Comparison of ENCODE assay signal across 9 cellular contexts in genomic region chr2:74845217-74845751, GRCh38. TPM values are rescaled to one million over a fixed set of nuclear protein-coding genes. Genes with fewer than 3 reads are reported as not detected.
DNase-seq lines count a peak whose midpoint lies in the region; ATAC-seq and TF ChIP-seq lines count a peak whose summit lies in the region.
"Had no signal": no experiment of that assay in that cellular context is flagged by ENCODE, and none has a peak within 500 bp of the region (broad histone marks: within the 10 kb centered on the region; RNA-seq: fewer than 3 reads in every experiment).

No MANE protein-coding gene starts in this region.

- no peak for ATAC-seq in activated CD8-positive, alpha-beta memory T cell treated with anti-CD3 and anti-CD28 coated beads, Interleukin-2, amount 10 ng/mL, durations not matched to agents 7 days and 5 days
- ATAC-seq in PC-3 (peak; percentile 90), HG03354 (IDR thresholded peaks at IDR 0.05; ENCODE audit: poor library complexity, severe bottlenecking, unreplicated experiment) (no peak)
- ATAC-seq: stimulated activated naive CD8-positive, alpha-beta T cell treated with anti-CD3 and anti-CD28 coated beads, Interleukin-15, amount 100 ng/mL, for 72 hours had no signal

- H3K4me1 ChIP-seq in PC-3 (ENCODE audit: insufficient read depth, low read length), result peaks cover 93% of the 10 kb centered on the region
- H3K4me1 ChIP-seq in hepatocyte (ENCODE audit: insufficient read depth), result peaks cover 48% of the 10 kb centered on the region

- peak overlapping the region; percentile 39 for H3K4me3 Mint-ChIP-seq in activated CD8-positive, alpha-beta memory T cell treated with anti-CD3 and anti-CD28 coated beads, Interleukin-2, amount 10 ng/mL, durations not matched to agents 7 days and 5 days

- H3K4me1 Mint-ChIP-seq in activated CD8-positive, alpha-beta memory T cell treated with anti-CD3 and anti-CD28 coated beads, Interleukin-2, amount 10 ng/mL, durations not matched to agents 7 days and 5 days, result peaks cover 90% of the 10 kb centered on the region

- peak overlapping the region; percentile 53 for H3K4me3 ChIP-seq in PC-3 (ENCODE audit: low read length)
- no peak overlapping the region for H3K4me3 ChIP-seq in hepatocyte
- H3K4me3 ChIP-seq in skin epidermis, result no peak overlapping the region

- peaks cover 92% of the 10 kb centered on the region for H3K79me2 ChIP-seq in PC-3 (ENCODE audit: low read length)
- peaks cover 57% of the 10 kb centered on the region for H3K79me2 ChIP-seq in hepatocyte

- in situ Hi-C loops in GM13977 (cut with MboI; ENCODE audit: low pct_unique_long_range_greater_than_20kb, low sequenced_read_pairs, unreplicated experiment), result no loop called here

- H3K4me2 ChIP-seq in PC-3 (ENCODE audit: low read length) (peak overlapping the region; percentile 79), hepatocyte (peak overlapping the region; percentile 70)

- H3K27me3 ChIP-seq in PC-3 (ENCODE audit: low read length), result no peaks in the 10 kb centered on the region
- H3K27me3 ChIP-seq in hepatocyte, result no peaks in the 10 kb centered on the region

- peak overlapping the region; percentile 66 for H3K27ac Mint-ChIP-seq in activated CD8-positive, alpha-beta memory T cell treated with anti-CD3 and anti-CD28 coated beads, Interleukin-2, amount 10 ng/mL, durations not matched to agents 7 days and 5 days

- no peak overlapping the region for H2AFZ ChIP-seq in PC-3 (ENCODE audit: low read length)
- H2AFZ ChIP-seq in hepatocyte, result peak overlapping the region; percentile 26

- no TSS peak for BruUV-seq in PC-3 (replicated peaks; lab: Mats Ljungman, UMichigan)

- H3K9me2 ChIP-seq in PC-3 (replicated peaks; ENCODE audit: low read length) (no peaks in the 10 kb centered on the region), hepatocyte (replicated peaks; ENCODE audit: insufficient read depth) (no peaks in the 10 kb centered on the region)

- POLR2A ChIA-PET in PC-3 (lab: Charles Lee; ENCODE audit: unreplicated experiment), result interaction anchor here (0.6 kb wide), 2 partner anchors 28 to 48 kb away, joined by 3 to 5 read pairs; no protein-coding TSS in a partner anchor

- peaks cover 26% of the 10 kb centered on the region for H3F3A ChIP-seq in PC-3 (ENCODE audit: low read length, unreplicated experiment)

- peaks cover 9% of the 10 kb centered on the region for H3K36me3 Mint-ChIP-seq in activated CD8-positive, alpha-beta memory T cell treated with anti-CD3 and anti-CD28 coated beads, Interleukin-2, amount 10 ng/mL, durations not matched to agents 7 days and 5 days

- H3K9me3 Mint-ChIP-seq in activated CD8-positive, alpha-beta memory T cell treated with anti-CD3 and anti-CD28 coated beads, Interleukin-2, amount 10 ng/mL, durations not matched to agents 7 days and 5 days (ENCODE audit: low read depth), result no peaks in the 10 kb centered on the region
- H3K9me3 Mint-ChIP-seq: stimulated activated naive CD8-positive, alpha-beta T cell treated with anti-CD3 and anti-CD28 coated beads, Interleukin-15, amount 100 ng/mL, for 72 hours had no signal

- H3K27me3 Mint-ChIP-seq in activated CD8-positive, alpha-beta memory T cell treated with anti-CD3 and anti-CD28 coated beads, Interleukin-2, amount 10 ng/mL, durations not matched to agents 7 days and 5 days, result no peaks in the 10 kb centered on the region
- H3K27me3 Mint-ChIP-seq: stimulated activated naive CD8-positive, alpha-beta T cell treated with anti-CD3 and anti-CD28 coated beads, Interleukin-15, amount 100 ng/mL, for 72 hours had no signal

- DNase-seq in activated CD8-positive, alpha-beta memory T cell treated with anti-CD3 and anti-CD28 coated beads, Interleukin-2, amount 10 ng/mL, durations not matched to agents 7 days and 5 days, result peak; percentile 45
- DNase-seq in activated CD8-positive, alpha-beta memory T cell treated with anti-CD3 and anti-CD28 coated beads, Interleukin-2, amount 50 U/mL, for 48 hours, result no peak
- DNase-seq in PC-3, result peak; percentile 98
- DNase-seq in amniotic stem cell (lab: John Stamatoyannopoulos, UW), result peak; percentile 93
- DNase-seq in hepatocyte (ENCODE audit: low spot score), result peak; percentile 85
- no peak for DNase-seq in GM13977 (ENCODE audit: low spot score)

- TF ChIP-seq CTCF in PC-3 (conservative IDR thresholded peaks at IDR 0.05; ENCODE audit: low read depth, low read length), result no peak
- TF ChIP-seq CTCF in hepatocyte (IDR thresholded peaks at IDR 0.05; ENCODE audit: poor library complexity), result no peak
- no peak for TF ChIP-seq CTCF in GM13977 (IDR thresholded peaks at IDR 0.05; ENCODE audit: extremely low read depth, insufficient read depth, missing control alignments)

- peak overlapping the region; percentile 82 for H3K9ac ChIP-seq in PC-3 (ENCODE audit: low read length)

- intact Hi-C loops in PC-3 (cut with micrococcal nuclease), result no loop called here

- H3K27ac ChIP-seq in PC-3 (ENCODE audit: low read length) (peak overlapping the region; percentile 99), hepatocyte (peak overlapping the region; percentile 95), skin epidermis (peak overlapping the region in 20 of 21 experiments; percentile 55 to 87 (median 76))

- WGBS in hepatocyte (ENCODE audit: low lambda C conversion rate, missing lambda C conversion rate), result 36% methylated on average over 8 of the region's 8 CpGs

- CTCF ChIA-PET in activated CD8-positive, alpha-beta memory T cell treated with anti-CD3 and anti-CD28 coated beads, Interleukin-2, amount 10 ng/mL, durations not matched to agents 7 days and 5 days (lab: Charles Lee), result interaction anchor here (1.5 kb wide), 1 partner anchor 9 kb away, joined by 3 read pairs; no protein-coding TSS in a partner anchor
- CTCF ChIA-PET in PC-3 (lab: Charles Lee), result no interaction called here

- H4K20me1 ChIP-seq in PC-3 (ENCODE audit: low read length) (no peaks in the 10 kb centered on the region), hepatocyte (ENCODE audit: insufficient read depth, poor library complexity, severe bottlenecking) (no peaks in the 10 kb centered on the region)

- H3K9me3 ChIP-seq in PC-3 (ENCODE audit: low read length) (no peaks in the 10 kb centered on the region), hepatocyte (ENCODE audit: low read depth) (no peaks in the 10 kb centered on the region)

- H3K36me3 ChIP-seq in PC-3 (ENCODE audit: low read depth, low read length), result no peaks in the 10 kb centered on the region
- H3K36me3 ChIP-seq in hepatocyte (replicated peaks; ENCODE audit: insufficient read depth, low read depth), result no peaks in the 10 kb centered on the region

RNA-seq across cellular contexts. Expression of gene HK2, which starts 11.4 kb away (rescaled TPM):
- total RNA-seq in activated CD8-positive, alpha-beta memory T cell treated with anti-CD3 and anti-CD28 coated beads, Interleukin-2, amount 10 ng/mL, durations not matched to agents 7 days and 5 days, result 10 to 100 TPM; 32.2 to 45.8 TPM
- total RNA-seq in PC-3 (2014; rRNA removed) (43.8 and 55.2 TPM in 2 replicates), hepatocyte (25.6 and 37.3 TPM in 2 replicates)
- polyA plus RNA-seq in hepatocyte, result 21.1 and 25.4 TPM in 2 replicates

Comparison
In these comparisons a context has a peak if more than half of its experiments do, and no peak if none do; other contexts are left out.
1. DNase-seq: peak in activated CD8-positive, alpha-beta memory T cell treated with anti-CD3 and anti-CD28 coated beads, Interleukin-2, amount 10 ng/mL, durations not matched to agents 7 days and 5 days (single experiment), PC-3 (single experiment), amniotic stem cell (single experiment) and hepatocyte (single experiment); none in activated CD8-positive, alpha-beta memory T cell treated with anti-CD3 and anti-CD28 coated beads, Interleukin-2, amount 50 U/mL, for 48 hours (single experiment) and GM13977 (single experiment).
2. Peak in every context shown above with its lines, with median percentiles within 50 percentile points of each other: H3K27ac ChIP-seq.